In genomic region chrX:54076903-54077302, GRCh38 we compare ENCODE assay signal across 14 cellular contexts. TPM values are rescaled to one million over a fixed set of nuclear protein-coding genes. Genes with fewer than 3 reads are reported as not detected.
A peak's percentile ranks its signal among the peaks of the same experiment; 100 is the strongest.
DNase-seq lines count a peak whose midpoint lies in the region; ATAC-seq, FAIRE-seq and TF ChIP-seq lines count a peak whose summit lies in the region.
"Had no signal": no experiment of that assay in that cellular context is flagged by ENCODE, and none has a peak within 500 bp of the region (broad histone marks: within the 10 kb centered on the region; RNA-seq: fewer than 3 reads in every experiment).

No MANE protein-coding gene starts in this region.

- FAIRE-seq in A549 (lab: Jason Lieb, UNC): no peak

- peak in 1 of 2 experiments; percentile 9 for DNase-seq in A549 (ENCODE audit: low read depth in 1 of 2, low spot score in 1 of 2)
- peak; percentile 30 for DNase-seq in H4 (ENCODE audit: low spot score)
- no peak for DNase-seq in RWPE2 (ENCODE audit: low spot score)
- DNase-seq in fibroblast of lung (ENCODE audit: low read depth in 2 of 2): peak; percentile 18 to 35
- no peak for DNase-seq in SW480 (ENCODE audit: low spot score)
- DNase-seq: activated CD8-positive, alpha-beta memory T cell treated with anti-CD3 and anti-CD28 coated beads for 24 hours; anterior cingulate cortex; NCI-H1417 treated with DMSO at 0.1 percent for 48 hours; NCI-H2227 treated with DMSO at 0.1 percent for 48 hours; stimulated activated CD4-positive, alpha-beta T cell treated with anti-CD3 and anti-CD28 coated beads, Interleukin-1b, Interleukin-23, amount 100 ng/mL, for 48 hours; WERI-Rb-1 had no signal

- no peaks in the 10 kb centered on the region for H3K79me2 ChIP-seq in fibroblast of lung (ENCODE audit: control insufficient read depth, insufficient read depth, low read length)

- H3K9me3 ChIP-seq in A549 (no peaks in the 10 kb centered on the region), RWPE2 (ENCODE audit: severe bottlenecking) (no peaks in the 10 kb centered on the region), fibroblast of lung (ENCODE audit: control insufficient read depth, insufficient read depth, low read depth, low read length) (no peaks in the 10 kb centered on the region)

- TF ChIP-seq CTCF in A549 (IDR thresholded peaks at IDR 0.05) (no peak), RWPE2 (IDR thresholded peaks at IDR 0.05; ENCODE audit: poor library complexity, severe bottlenecking) (no peak), fibroblast of lung (conservative IDR thresholded peaks at IDR 0.05 in 1 of 2, IDR thresholded peaks at IDR 0.05 in 1 of 2; ENCODE audit: low read depth in 1 of 2, low read length in 2 of 2) (no peak)

- ATAC-seq in A549 (peak; percentile 34 to 43; a peak in 3 of 6 replicates), RWPE2 (ENCODE audit: low read depth) (peak; percentile 95), HG02798 (IDR thresholded peaks at IDR 0.05; ENCODE audit: poor library complexity, unreplicated experiment) (no peak), GM18858 (IDR thresholded peaks at IDR 0.05; ENCODE audit: unreplicated experiment) (no peak), GM18520 (IDR thresholded peaks at IDR 0.05; ENCODE audit: unreplicated experiment) (no peak)

- no peak for TF ChIP-seq POLR2A in A549 (IDR thresholded peaks at IDR 0.05; ENCODE audit: low read length)

- H3K27ac ChIP-seq in A549 (peak overlapping the region in 1 of 2 experiments; percentile 45; a peak in 1 of 6 replicates), RWPE2 (ENCODE audit: poor library complexity, severe bottlenecking) (no peak overlapping the region), fibroblast of lung (ENCODE audit: insufficient read depth, low read length) (no peak overlapping the region)
- H3K27ac ChIP-seq: WERI-Rb-1 had no signal

- no peak overlapping the region for H3K4me3 ChIP-seq in A549
- H3K4me3 ChIP-seq in RWPE2 (ENCODE audit: severe bottlenecking): no peak overlapping the region
- no peak overlapping the region for H3K4me3 ChIP-seq in fibroblast of lung (replicated peaks in 1 of 4; ENCODE audit: control extremely low read depth in 1 of 4, insufficient read depth in 1 of 4, low read depth in 3 of 4, low read length in 4 of 4)

- no peak for TF ChIP-seq EP300 in A549 (IDR thresholded peaks at IDR 0.05)

- WGBS in A549 (ENCODE audit: missing lambda C conversion rate): 86% methylated on average over 2 of the region's 2 CpGs

- H3K27me3 ChIP-seq in RWPE2 (ENCODE audit: insufficient read depth, poor library complexity, severe bottlenecking): no peaks in the 10 kb centered on the region
- H3K27me3 ChIP-seq in fibroblast of lung (ENCODE audit: control insufficient read depth, insufficient read depth, low read length): no peaks in the 10 kb centered on the region

- CTCF ChIA-PET in A549 (lab: Yijun Ruan, JAX): interaction anchor here (1.2 kb wide), 1 partner anchor 10 kb away, joined by 3 read pairs; no protein-coding TSS in a partner anchor

- no peak overlapping the region for H2AFZ ChIP-seq in fibroblast of lung (ENCODE audit: low read length)

- POLR2A ChIA-PET in A549 (lab: Yijun Ruan, JAX): interaction anchor here (1.2 kb wide), 1 partner anchor 33 kb away, joined by 4 read pairs; the partner anchor contains the start of gene PHF8

- H3K4me2 ChIP-seq in A549: peak overlapping the region; percentile 11; the same call in 1 of the 3 replicates
- H3K4me2 ChIP-seq in fibroblast of lung (ENCODE audit: extremely low read depth, insufficient read depth, low read length): no peak overlapping the region

- H3K36me3 ChIP-seq in RWPE2 (ENCODE audit: low read depth) (no peaks in the 10 kb centered on the region), fibroblast of lung (ENCODE audit: control insufficient read depth, insufficient read depth, low read length) (no peaks in the 10 kb centered on the region)
- H3K36me3 ChIP-seq: WERI-Rb-1 had no signal

- H4K20me1 ChIP-seq in fibroblast of lung (ENCODE audit: control insufficient read depth, extremely low read depth, insufficient read depth, low read length): no peaks in the 10 kb centered on the region

- H3K4me1 ChIP-seq in A549 (0 out of 3 replicates have a peak, but pooled peaks cover 3% of the 10 kb centered on the region), RWPE2 (ENCODE audit: insufficient read depth, poor library complexity, severe bottlenecking) (peaks cover 5% of the 10 kb centered on the region), fibroblast of lung (ENCODE audit: control insufficient read depth, extremely low read depth, insufficient read depth, low read length) (no peaks in the 10 kb centered on the region)

- TF ChIP-seq RAD21 in A549 (conservative IDR thresholded peaks at IDR 0.05 in 1 of 2, IDR thresholded peaks at IDR 0.05 in 1 of 2): no peak

- H3K9ac ChIP-seq in fibroblast of lung (ENCODE audit: insufficient read depth, low read length): no peak overlapping the region

TF ChIP-seq in A549, 52 proteins besides CTCF, POLR2A, EP300 and RAD21:
- TF ChIP-seq FOSL2 (IDR thresholded peaks at IDR 0.05) (no peak), FOSL2 (CRISPR knock-in tag; IDR thresholded peaks at IDR 0.05) (0 out of 2 replicates have a peak, but pooled peaks have one; percentile 6), CBX8 (IDR thresholded peaks at IDR 0.05) (no peak), USF2 (IDR thresholded peaks at IDR 0.05) (no peak), CEBPB (IDR thresholded peaks at IDR 0.05) (peak; percentile 50 to 85; a peak in 3 of 4 replicates)
TF ChIP-seq in A549: peak in this region for 2.

RNA-seq across cellular contexts. Expression of gene PHF8, which starts 32.6 kb away (rescaled TPM):
- polyA plus RNA-seq in A549 (2011; rRNA removed): 11.7 and 18.6 TPM in 2 replicates
- 8.0 and 8.7 TPM in 2 replicates for polyA plus RNA-seq in A549 (2012; cell fraction: cytosol; rRNA removed)
- polyA plus RNA-seq in A549 (2012; cell fraction: nucleus; rRNA removed): 16.5 and 21.0 TPM in 2 replicates
- polyA plus RNA-seq in A549 (2017; fragmentation: RNase III; extraction: RNeasy Plus Mini Kit Qiagen cat#74134 plus additional on column Dnase treatment): 7.6 to 8.7 TPM (median 8.4 TPM) in 3 replicates
- polyA minus RNA-seq in A549 (2011; rRNA and poly(A)+ RNA removed): 53.0 and 60.0 TPM in 2 replicates
- 7.6 and 10.6 TPM in 2 replicates for total RNA-seq in H4 (2014; rRNA removed; shearing (Covaris generic))
- 10.8 and 16.7 TPM in 2 replicates for total RNA-seq in fibroblast of lung
- polyA plus RNA-seq in fibroblast of lung: 7.0 and 7.8 TPM in 2 replicates
- polyA plus RNA-seq in fibroblast of lung (2012): 6.1 and 7.4 TPM in 2 replicates
- 15.3 and 31.8 TPM in 2 replicates for polyA minus RNA-seq in fibroblast of lung (ENCODE audit: low replicate concordance)

Comparison
In these comparisons a context has a peak if more than half of its experiments do, and no peak if none do; other contexts are left out.
1. ATAC-seq: peak in A549 (2 of 2) and RWPE2 (single experiment); none in HG02798 (single experiment), GM18858 (single experiment) and GM18520 (single experiment).
2. DNase-seq: peak in H4 (single experiment) and fibroblast of lung (2 of 2); none in RWPE2 (single experiment) and SW480 (single experiment).